ENCODE assay signal across 8 cellular contexts in genomic region chr4:141307241-141307689, GRCh38.
DNase-seq lines count a peak whose midpoint lies in the region; ATAC-seq, FAIRE-seq and TF ChIP-seq lines count a peak whose summit lies in the region.

No MANE protein-coding gene starts in this region.

- no peak overlapping the region for H2AFZ ChIP-seq in DND-41 (ENCODE audit: low read depth, low read length)

- no peaks in the 10 kb centered on the region for H3K4me1 ChIP-seq in DND-41 (ENCODE audit: insufficient read depth, low read length)
- no peaks in the 10 kb centered on the region for H3K4me1 ChIP-seq in foreskin keratinocyte
- H3K4me1 ChIP-seq in tibial artery, result no peaks in the 10 kb centered on the region

- FAIRE-seq in HTR-8/SVneo (lab: Jason Lieb, UNC) (peak; percentile 83), RCC 7860 (lab: Jason Lieb, UNC) (peak; percentile 96)

- ATAC-seq in DND-41 (ENCODE audit: insufficient read depth, low read depth), result peak; percentile 94
- ATAC-seq in GM21528 (IDR thresholded peaks at IDR 0.05; ENCODE audit: low FRiP score, unreplicated experiment), result peak; percentile 100
- peak; percentile 94 for ATAC-seq in activated T-helper 17 cell treated with anti-CD3 and anti-CD28 coated beads, Interleukin-2, amount 50 U/mL, for 72 hours (replicated peaks)
- peak; percentile 97 for ATAC-seq in foreskin keratinocyte

- intact Hi-C loops in tibial artery (cut with DNase I; ENCODE audit: low total_unique reads), result no loop called here

- H3K27me3 ChIP-seq in DND-41 (ENCODE audit: insufficient read depth, low read length, poor library complexity) (no peaks in the 10 kb centered on the region), foreskin keratinocyte (no peaks in the 10 kb centered on the region), tibial artery (no peaks in the 10 kb centered on the region)

- H3K9me3 Mint-ChIP-seq in activated T-helper 17 cell treated with anti-CD3 and anti-CD28 coated beads, Interleukin-2, amount 50 U/mL, for 72 hours, result no peaks in the 10 kb centered on the region
- H3K9me3 Mint-ChIP-seq in osteocyte (ENCODE audit: unreplicated experiment), result no peaks in the 10 kb centered on the region

- no peak overlapping the region for H3K27ac ChIP-seq in DND-41 (ENCODE audit: low read length)
- H3K27ac ChIP-seq in foreskin keratinocyte, result no peak overlapping the region
- H3K27ac ChIP-seq in tibial artery, result no peak overlapping the region

- no peak overlapping the region for H3K9ac ChIP-seq in DND-41 (ENCODE audit: low read depth, low read length)

- no peaks in the 10 kb centered on the region for H3K4me1 Mint-ChIP-seq in activated T-helper 17 cell treated with anti-CD3 and anti-CD28 coated beads, Interleukin-2, amount 50 U/mL, for 72 hours
- H3K4me1 Mint-ChIP-seq in osteocyte (ENCODE audit: unreplicated experiment), result peaks cover 5% of the 10 kb centered on the region

- no peaks in the 10 kb centered on the region for H4K20me1 ChIP-seq in DND-41 (ENCODE audit: insufficient read depth, low read length)

- H3K27me3 Mint-ChIP-seq in activated T-helper 17 cell treated with anti-CD3 and anti-CD28 coated beads, Interleukin-2, amount 50 U/mL, for 72 hours, result peaks cover 4% of the 10 kb centered on the region
- peaks cover 20% of the 10 kb centered on the region for H3K27me3 Mint-ChIP-seq in osteocyte (ENCODE audit: unreplicated experiment)

- no peaks in the 10 kb centered on the region for H3K79me2 ChIP-seq in DND-41 (ENCODE audit: insufficient read depth, low read length)

- no peak overlapping the region for H3K4me3 Mint-ChIP-seq in activated T-helper 17 cell treated with anti-CD3 and anti-CD28 coated beads, Interleukin-2, amount 50 U/mL, for 72 hours
- H3K4me3 Mint-ChIP-seq in osteocyte (ENCODE audit: unreplicated experiment), result no peak overlapping the region

- H3K4me3 ChIP-seq in DND-41 (ENCODE audit: low read depth in 1 of 2, low read length in 2 of 2), result no peak overlapping the region
- H3K4me3 ChIP-seq in tibial artery, result no peak overlapping the region

- no peak overlapping the region for H3K27ac Mint-ChIP-seq in activated T-helper 17 cell treated with anti-CD3 and anti-CD28 coated beads, Interleukin-2, amount 50 U/mL, for 72 hours
- no peak overlapping the region for H3K27ac Mint-ChIP-seq in osteocyte (ENCODE audit: unreplicated experiment)

- peak; percentile 52 for DNase-seq in DND-41
- peak; percentile 74 for DNase-seq in HTR-8/SVneo (ENCODE audit: insufficient read length, low spot score)
- DNase-seq in RCC 7860 (ENCODE audit: low spot score), result peak; percentile 94
- DNase-seq in foreskin keratinocyte, result peak; percentile 18 to 34
- DNase-seq in osteocyte (ENCODE audit: extremely low spot score, unreplicated experiment), result no peak
- DNase-seq in tibial artery, result peak; percentile 37 to 68

- H3K36me3 ChIP-seq in DND-41 (ENCODE audit: insufficient read depth, low read length) (no peaks in the 10 kb centered on the region), tibial artery (no peaks in the 10 kb centered on the region)

- no peak overlapping the region for H3K4me2 ChIP-seq in DND-41 (ENCODE audit: insufficient read depth, low read length)

- H3K36me3 Mint-ChIP-seq in activated T-helper 17 cell treated with anti-CD3 and anti-CD28 coated beads, Interleukin-2, amount 50 U/mL, for 72 hours (ENCODE audit: low read depth), result no peaks in the 10 kb centered on the region
- H3K36me3 Mint-ChIP-seq in osteocyte (ENCODE audit: unreplicated experiment), result no peaks in the 10 kb centered on the region

- H3K9me3 ChIP-seq in DND-41 (ENCODE audit: insufficient read depth, low read length, severe bottlenecking) (no peaks in the 10 kb centered on the region), tibial artery (no peaks in the 10 kb centered on the region)

- TF ChIP-seq CTCF in DND-41 (IDR thresholded peaks at IDR 0.05; ENCODE audit: borderline replicate concordance, extremely low read depth, low read length, poor library complexity, severe bottlenecking) (peak; percentile 76), foreskin keratinocyte (conservative IDR thresholded peaks at IDR 0.05) (peak; percentile 79), osteocyte (IDR thresholded peaks at IDR 0.05) (peak; percentile 84), tibial artery (IDR thresholded peaks at IDR 0.05) (peak; percentile 46 to 63)
